Comparison of ENCODE assay signal across 8 cellular contexts in the genomic region with DNA sequence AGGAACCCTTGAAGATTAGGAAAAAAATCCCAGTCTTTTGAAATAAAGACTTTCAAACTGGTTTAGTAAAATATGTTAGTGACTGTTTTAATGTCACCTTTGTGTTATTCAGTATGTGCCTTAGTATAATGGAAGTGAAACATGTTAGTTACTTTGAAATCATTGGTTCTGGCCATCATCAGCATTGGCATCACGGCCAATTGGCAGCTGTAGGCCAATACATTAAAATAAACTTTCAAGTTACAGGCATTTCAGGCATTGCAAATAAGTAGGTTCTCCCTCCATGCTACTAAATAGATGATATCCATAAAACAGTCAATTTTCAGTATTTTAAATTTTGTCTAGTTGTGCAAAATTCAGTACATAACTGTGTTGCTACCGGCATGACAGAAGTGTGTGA. TPM values are rescaled to one million over a fixed set of nuclear protein-coding genes. Genes with fewer than 3 reads are reported as not detected.
A peak's percentile ranks its signal among the peaks of the same experiment; 100 is the strongest.
DNase-seq lines count a peak whose midpoint lies in the region; ATAC-seq and TF ChIP-seq lines count a peak whose summit lies in the region.

No MANE protein-coding gene starts in this region.

- peak overlapping the region; percentile 87 for H3K27ac Mint-ChIP-seq in activated naive CD4-positive, alpha-beta T cell treated with anti-CD3 and anti-CD28 coated beads, Interleukin-2, amount 10 ng/mL, durations not matched to agents 7 days and 5 days

- intact Hi-C loops in adrenal gland (cut with DNase I) = no loop called here
- intact Hi-C loops in right lobe of liver (cut with DNase I) = no loop called here

- H3K27me3 ChIP-seq in adrenal gland (no peaks in the 10 kb centered on the region), right lobe of liver (no peaks in the 10 kb centered on the region), upper lobe of left lung (no peaks in the 10 kb centered on the region)

- TF ChIP-seq CTCF in adrenal gland (IDR thresholded peaks at IDR 0.05) (no peak), right lobe of liver (IDR thresholded peaks at IDR 0.05) (no peak), upper lobe of left lung (IDR thresholded peaks at IDR 0.05) (no peak)

- WGBS in adrenal gland, 4 donors = 29 to 39% (median 33%) methylated on average over 2 of the region's 2 CpGs
- 39% methylated on average over 2 of the region's 2 CpGs for WGBS in right lobe of liver (ENCODE audit: insufficient coverage, low coverage, low lambda C conversion rate, missing lambda C conversion rate)
- WGBS in upper lobe of left lung, 2 donors = 43 to 58% methylated on average over 2 of the region's 2 CpGs

- peaks cover 18% of the 10 kb centered on the region for H3K36me3 Mint-ChIP-seq in activated naive CD4-positive, alpha-beta T cell treated with anti-CD3 and anti-CD28 coated beads, Interleukin-2, amount 10 ng/mL, durations not matched to agents 7 days and 5 days

- TF ChIP-seq EP300 in upper lobe of left lung (IDR thresholded peaks at IDR 0.05) = no peak

- H3K4me1 ChIP-seq in adrenal gland (replicated peaks in 1 of 2) (peaks cover 31 to 71% of the 10 kb centered on the region in 2 donors), right lobe of liver (peaks cover 0 to 28% (median 0%) of the 10 kb centered on the region in 4 donors), upper lobe of left lung (peaks cover 43 to 48% (median 44%) of the 10 kb centered on the region in 4 donors)

- H3K4me3 ChIP-seq in adrenal gland (peak overlapping the region in 1 of 4 donors; percentile 78), right lobe of liver (peak overlapping the region; percentile 66 to 72 (median 71)), upper lobe of left lung (peak overlapping the region in 3 of 4 donors; percentile 64 to 89 (median 72))

- H3K9me3 ChIP-seq in adrenal gland (replicated peaks in 1 of 3) (no peaks in the 10 kb centered on the region), right lobe of liver (no peaks in the 10 kb centered on the region), upper lobe of left lung (no peaks in the 10 kb centered on the region)

- H3K27me3 Mint-ChIP-seq in activated naive CD4-positive, alpha-beta T cell treated with anti-CD3 and anti-CD28 coated beads, Interleukin-2, amount 10 ng/mL, durations not matched to agents 7 days and 5 days = peaks cover 10% of the 10 kb centered on the region

- TF ChIP-seq POLR2A in adrenal gland (IDR thresholded peaks at IDR 0.05) (no peak), right lobe of liver (IDR thresholded peaks at IDR 0.05) (no peak), upper lobe of left lung (IDR thresholded peaks at IDR 0.05) (no peak)

- CTCF ChIA-PET in activated naive CD4-positive, alpha-beta T cell treated with anti-CD3 and anti-CD28 coated beads, Interleukin-2, amount 10 ng/mL, durations not matched to agents 7 days and 5 days (lab: Charles Lee) = no interaction called here

- H3K4me3 Mint-ChIP-seq in activated naive CD4-positive, alpha-beta T cell treated with anti-CD3 and anti-CD28 coated beads, Interleukin-2, amount 10 ng/mL, durations not matched to agents 7 days and 5 days = peak overlapping the region; percentile 78

- ATAC-seq in right lobe of liver (no peak), upper lobe of left lung (ENCODE audit: low FRiP score in 2 of 2) (no peak), HG02623 (IDR thresholded peaks at IDR 0.05; ENCODE audit: unreplicated experiment) (no peak), HG02885 (IDR thresholded peaks at IDR 0.05; ENCODE audit: poor library complexity, unreplicated experiment) (no peak)

- H3K9me3 Mint-ChIP-seq in activated naive CD4-positive, alpha-beta T cell treated with anti-CD3 and anti-CD28 coated beads, Interleukin-2, amount 10 ng/mL, durations not matched to agents 7 days and 5 days = no peaks in the 10 kb centered on the region

- no peaks in the 10 kb centered on the region for H3K36me3 ChIP-seq in adrenal gland (replicated peaks in 1 of 2)
- no peaks in the 10 kb centered on the region for H3K36me3 ChIP-seq in right lobe of liver
- no peaks in the 10 kb centered on the region for H3K36me3 ChIP-seq in upper lobe of left lung

- H3K27ac ChIP-seq in adrenal gland (peak overlapping the region; percentile 94 to 99 (median 97)), right lobe of liver (peak overlapping the region in 2 of 3 donors; percentile 91 to 94), upper lobe of left lung (peak overlapping the region; percentile 96 to 99 (median 98))

- peaks cover 64% of the 10 kb centered on the region for H3K4me1 Mint-ChIP-seq in activated naive CD4-positive, alpha-beta T cell treated with anti-CD3 and anti-CD28 coated beads, Interleukin-2, amount 10 ng/mL, durations not matched to agents 7 days and 5 days

- DNase-seq in activated naive CD4-positive, alpha-beta T cell treated with anti-CD3 and anti-CD28 coated beads, Interleukin-2, amount 10 ng/mL, durations not matched to agents 7 days and 5 days = no peak
- no peak for DNase-seq in activated naive CD4-positive, alpha-beta T cell (lab: John Stamatoyannopoulos, UW)
- DNase-seq in adrenal gland = no peak
- DNase-seq in right lobe of liver = no peak
- DNase-seq in upper lobe of left lung = no peak
- DNase-seq in HuH-7.5 (ENCODE audit: low spot score) = no peak

RNA-seq across cellular contexts. Expression of a gene that starts 4.5 kb away (rescaled TPM):
- 10 to 100 TPM; 16.1 to 62.9 (median 38.2) TPM for total RNA-seq in adrenal gland
- polyA plus RNA-seq in adrenal gland = 10 to 100 TPM; 13.0 to 34.2 (median 21.6) TPM
- 10 to 100 TPM; 11.8 to 27.0 (median 19.3) TPM for total RNA-seq in right lobe of liver
- total RNA-seq in upper lobe of left lung = 10 to 100 TPM; 16.9 to 56.4 (median 28.5) TPM

RNA-seq across cellular contexts. Expression of a gene that starts 4.6 kb away (rescaled TPM):
- 1 to 10 TPM; 1.6 to 9.0 (median 4.6) TPM for total RNA-seq in adrenal gland
- 1 to 10 TPM; 2.0 to 4.4 (median 4.1) TPM for polyA plus RNA-seq in adrenal gland
- 1 to 10 TPM in 4 of 6 experiments, under 1 TPM in 2; 0.80 to 3.4 (median 1.4) TPM for total RNA-seq in right lobe of liver
- 10 to 100 TPM in 3 of 6 donors, 1 to 10 TPM in 3; 7.3 to 32.5 (median 10.3) TPM for total RNA-seq in upper lobe of left lung
